ENCODE assay signal across 1 cellular context in the genomic region with DNA sequence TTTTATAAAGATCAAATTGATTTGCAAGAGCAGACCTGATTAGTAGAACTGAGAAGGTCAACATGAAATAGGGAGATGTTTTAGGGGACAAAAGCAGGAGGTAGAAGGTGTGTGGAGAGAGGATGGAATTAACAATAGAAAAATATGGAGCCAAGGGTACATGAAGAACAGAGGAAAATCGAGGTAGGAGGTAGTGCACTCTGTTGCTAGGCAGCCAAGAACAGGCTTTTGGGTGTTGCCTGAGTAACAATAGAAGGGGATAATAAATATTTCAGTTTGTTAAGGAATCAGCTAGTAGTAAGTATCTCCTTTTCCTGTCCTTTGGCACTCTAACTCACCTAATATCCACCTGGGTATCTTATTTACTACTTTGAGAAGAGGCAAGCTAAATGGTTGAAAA.
TF ChIP-seq lines count a peak whose summit lies in the region.

No MANE protein-coding gene starts in this region.

TF ChIP-seq in K562, 482 proteins besides CTCF, POLR2A, EP300 and RAD21:
- no peak for TF ChIP-seq SAP30 (IDR thresholded peaks at IDR 0.05; ENCODE audit: borderline replicate concordance, insufficient read depth, low read depth, low read length, poor library complexity, severe bottlenecking)
- TF ChIP-seq RFX1 (IDR thresholded peaks at IDR 0.05), result peak; percentile 28; the same call in 1 of the 2 replicates
